Comparison of ENCODE assay signal across 2 cellular contexts in the genomic region with DNA sequence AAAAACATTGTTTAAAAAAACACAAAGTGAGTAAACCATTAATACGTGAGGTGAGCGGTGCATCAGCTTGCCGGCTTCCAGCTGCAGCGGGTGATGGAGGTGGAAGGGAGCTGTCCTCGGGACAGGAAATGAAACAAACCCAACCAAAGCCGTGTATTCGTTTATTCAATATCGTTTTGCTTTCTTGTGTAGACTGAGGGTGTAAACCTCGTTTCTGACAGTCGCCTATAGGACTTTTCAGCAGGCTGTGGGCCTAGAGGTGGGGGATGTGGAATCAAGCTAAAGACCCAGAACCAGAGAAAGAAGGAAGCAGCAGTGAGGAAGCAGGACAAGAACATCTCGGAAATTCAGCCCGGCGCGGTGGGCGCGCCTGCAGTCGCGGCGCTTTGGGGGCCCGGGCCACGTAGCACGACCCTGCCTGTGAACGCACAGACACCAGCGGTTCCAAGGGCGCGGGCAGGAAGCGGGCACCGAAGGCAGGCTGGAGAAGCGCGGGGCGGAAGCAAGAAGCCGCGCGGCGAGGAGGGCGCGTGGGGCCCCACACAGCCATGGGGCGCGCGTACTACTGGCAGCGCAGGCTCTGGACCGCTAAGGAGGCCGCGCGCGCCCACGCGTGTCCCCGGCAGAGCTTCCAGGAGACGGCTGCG.
A peak's percentile ranks its signal among the peaks of the same experiment; 100 is the strongest.
TF ChIP-seq lines count a peak whose summit lies in the region.

No MANE protein-coding gene starts in this region.

TF ChIP-seq in K562, 482 proteins besides CTCF, POLR2A, EP300 and RAD21 (continues in another document):
- TF ChIP-seq, protein P1, sequence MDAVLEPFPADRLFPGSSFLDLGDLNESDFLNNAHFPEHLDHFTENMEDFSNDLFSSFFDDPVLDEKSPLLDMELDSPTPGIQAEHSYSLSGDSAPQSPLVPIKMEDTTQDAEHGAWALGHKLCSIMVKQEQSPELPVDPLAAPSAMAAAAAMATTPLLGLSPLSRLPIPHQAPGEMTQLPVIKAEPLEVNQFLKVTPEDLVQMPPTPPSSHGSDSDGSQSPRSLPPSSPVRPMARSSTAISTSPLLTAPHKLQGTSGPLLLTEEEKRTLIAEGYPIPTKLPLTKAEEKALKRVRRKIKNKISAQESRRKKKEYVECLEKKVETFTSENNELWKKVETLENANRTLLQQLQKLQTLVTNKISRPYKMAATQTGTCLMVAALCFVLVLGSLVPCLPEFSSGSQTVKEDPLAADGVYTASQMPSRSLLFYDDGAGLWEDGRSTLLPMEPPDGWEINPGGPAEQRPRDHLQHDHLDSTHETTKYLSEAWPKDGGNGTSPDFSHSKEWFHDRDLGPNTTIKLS (IDR thresholded peaks at IDR 0.05; ENCODE audit: borderline replicate concordance, low read depth), result no peak
- TF ChIP-seq NR2F6 (CRISPR knock-in tag; IDR thresholded peaks at IDR 0.05) (no peak), E2F3 (CRISPR knock-in tag; IDR thresholded peaks at IDR 0.05) (0 out of 2 replicates have a peak, but pooled peaks have one; percentile 41), PHF20 (IDR thresholded peaks at IDR 0.05; ENCODE audit: partially characterized antibody) (no peak), RFX1 (IDR thresholded peaks at IDR 0.05) (no peak), DMBX1 (CRISPR knock-in tag; IDR thresholded peaks at IDR 0.05; ENCODE audit: borderline replicate concordance) (0 out of 2 replicates have a peak, but pooled peaks have one; percentile 63), JUND (IDR thresholded peaks at IDR 0.05; ENCODE audit: borderline replicate concordance, low read depth, low read length) (no peak), JUND (tag; IDR thresholded peaks at IDR 0.05; ENCODE audit: borderline replicate concordance, low read depth, low read length) (no peak), ZBTB17 (CRISPR knock-in tag; IDR thresholded peaks at IDR 0.05) (0 out of 2 replicates have a peak, but pooled peaks have one; percentile 35)
- TF ChIP-seq, protein P2, sequence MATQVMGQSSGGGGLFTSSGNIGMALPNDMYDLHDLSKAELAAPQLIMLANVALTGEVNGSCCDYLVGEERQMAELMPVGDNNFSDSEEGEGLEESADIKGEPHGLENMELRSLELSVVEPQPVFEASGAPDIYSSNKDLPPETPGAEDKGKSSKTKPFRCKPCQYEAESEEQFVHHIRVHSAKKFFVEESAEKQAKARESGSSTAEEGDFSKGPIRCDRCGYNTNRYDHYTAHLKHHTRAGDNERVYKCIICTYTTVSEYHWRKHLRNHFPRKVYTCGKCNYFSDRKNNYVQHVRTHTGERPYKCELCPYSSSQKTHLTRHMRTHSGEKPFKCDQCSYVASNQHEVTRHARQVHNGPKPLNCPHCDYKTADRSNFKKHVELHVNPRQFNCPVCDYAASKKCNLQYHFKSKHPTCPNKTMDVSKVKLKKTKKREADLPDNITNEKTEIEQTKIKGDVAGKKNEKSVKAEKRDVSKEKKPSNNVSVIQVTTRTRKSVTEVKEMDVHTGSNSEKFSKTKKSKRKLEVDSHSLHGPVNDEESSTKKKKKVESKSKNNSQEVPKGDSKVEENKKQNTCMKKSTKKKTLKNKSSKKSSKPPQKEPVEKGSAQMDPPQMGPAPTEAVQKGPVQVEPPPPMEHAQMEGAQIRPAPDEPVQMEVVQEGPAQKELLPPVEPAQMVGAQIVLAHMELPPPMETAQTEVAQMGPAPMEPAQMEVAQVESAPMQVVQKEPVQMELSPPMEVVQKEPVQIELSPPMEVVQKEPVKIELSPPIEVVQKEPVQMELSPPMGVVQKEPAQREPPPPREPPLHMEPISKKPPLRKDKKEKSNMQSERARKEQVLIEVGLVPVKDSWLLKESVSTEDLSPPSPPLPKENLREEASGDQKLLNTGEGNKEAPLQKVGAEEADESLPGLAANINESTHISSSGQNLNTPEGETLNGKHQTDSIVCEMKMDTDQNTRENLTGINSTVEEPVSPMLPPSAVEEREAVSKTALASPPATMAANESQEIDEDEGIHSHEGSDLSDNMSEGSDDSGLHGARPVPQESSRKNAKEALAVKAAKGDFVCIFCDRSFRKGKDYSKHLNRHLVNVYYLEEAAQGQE (CRISPR knock-in tag; IDR thresholded peaks at IDR 0.05; ENCODE audit: low read depth), result 0 out of 2 replicates have a peak, but pooled peaks have one; percentile 22
- TF ChIP-seq, protein P3, sequence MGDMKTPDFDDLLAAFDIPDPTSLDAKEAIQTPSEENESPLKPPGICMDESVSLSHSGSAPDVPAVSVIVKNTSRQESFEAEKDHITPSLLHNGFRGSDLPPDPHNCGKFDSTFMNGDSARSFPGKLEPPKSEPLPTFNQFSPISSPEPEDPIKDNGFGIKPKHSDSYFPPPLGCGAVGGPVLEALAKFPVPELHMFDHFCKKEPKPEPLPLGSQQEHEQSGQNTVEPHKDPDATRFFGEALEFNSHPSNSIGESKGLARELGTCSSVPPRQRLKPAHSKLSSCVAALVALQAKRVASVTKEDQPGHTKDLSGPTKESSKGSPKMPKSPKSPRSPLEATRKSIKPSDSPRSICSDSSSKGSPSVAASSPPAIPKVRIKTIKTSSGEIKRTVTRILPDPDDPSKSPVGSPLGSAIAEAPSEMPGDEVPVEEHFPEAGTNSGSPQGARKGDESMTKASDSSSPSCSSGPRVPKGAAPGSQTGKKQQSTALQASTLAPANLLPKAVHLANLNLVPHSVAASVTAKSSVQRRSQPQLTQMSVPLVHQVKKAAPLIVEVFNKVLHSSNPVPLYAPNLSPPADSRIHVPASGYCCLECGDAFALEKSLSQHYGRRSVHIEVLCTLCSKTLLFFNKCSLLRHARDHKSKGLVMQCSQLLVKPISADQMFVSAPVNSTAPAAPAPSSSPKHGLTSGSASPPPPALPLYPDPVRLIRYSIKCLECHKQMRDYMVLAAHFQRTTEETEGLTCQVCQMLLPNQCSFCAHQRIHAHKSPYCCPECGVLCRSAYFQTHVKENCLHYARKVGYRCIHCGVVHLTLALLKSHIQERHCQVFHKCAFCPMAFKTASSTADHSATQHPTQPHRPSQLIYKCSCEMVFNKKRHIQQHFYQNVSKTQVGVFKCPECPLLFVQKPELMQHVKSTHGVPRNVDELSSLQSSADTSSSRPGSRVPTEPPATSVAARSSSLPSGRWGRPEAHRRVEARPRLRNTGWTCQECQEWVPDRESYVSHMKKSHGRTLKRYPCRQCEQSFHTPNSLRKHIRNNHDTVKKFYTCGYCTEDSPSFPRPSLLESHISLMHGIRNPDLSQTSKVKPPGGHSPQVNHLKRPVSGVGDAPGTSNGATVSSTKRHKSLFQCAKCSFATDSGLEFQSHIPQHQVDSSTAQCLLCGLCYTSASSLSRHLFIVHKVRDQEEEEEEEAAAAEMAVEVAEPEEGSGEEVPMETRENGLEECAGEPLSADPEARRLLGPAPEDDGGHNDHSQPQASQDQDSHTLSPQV (IDR thresholded peaks at IDR 0.05), result 0 out of 2 replicates have a peak, but pooled peaks have one; percentile 90
- TF ChIP-seq, protein P4, sequence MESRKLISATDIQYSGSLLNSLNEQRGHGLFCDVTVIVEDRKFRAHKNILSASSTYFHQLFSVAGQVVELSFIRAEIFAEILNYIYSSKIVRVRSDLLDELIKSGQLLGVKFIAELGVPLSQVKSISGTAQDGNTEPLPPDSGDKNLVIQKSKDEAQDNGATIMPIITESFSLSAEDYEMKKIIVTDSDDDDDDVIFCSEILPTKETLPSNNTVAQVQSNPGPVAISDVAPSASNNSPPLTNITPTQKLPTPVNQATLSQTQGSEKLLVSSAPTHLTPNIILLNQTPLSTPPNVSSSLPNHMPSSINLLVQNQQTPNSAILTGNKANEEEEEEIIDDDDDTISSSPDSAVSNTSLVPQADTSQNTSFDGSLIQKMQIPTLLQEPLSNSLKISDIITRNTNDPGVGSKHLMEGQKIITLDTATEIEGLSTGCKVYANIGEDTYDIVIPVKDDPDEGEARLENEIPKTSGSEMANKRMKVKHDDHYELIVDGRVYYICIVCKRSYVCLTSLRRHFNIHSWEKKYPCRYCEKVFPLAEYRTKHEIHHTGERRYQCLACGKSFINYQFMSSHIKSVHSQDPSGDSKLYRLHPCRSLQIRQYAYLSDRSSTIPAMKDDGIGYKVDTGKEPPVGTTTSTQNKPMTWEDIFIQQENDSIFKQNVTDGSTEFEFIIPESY (CRISPR knock-in tag; IDR thresholded peaks at IDR 0.05), result peak; percentile 100

TF ChIP-seq in liver, 16 proteins besides CTCF, POLR2A, EP300 and RAD21 (continued from another document):
- TF ChIP-seq, protein P2 (IDR thresholded peaks at IDR 0.05), result no peak
- TF ChIP-seq TAF1 (conservative IDR thresholded peaks at IDR 0.05), result no peak
- no peak for TF ChIP-seq JUND (IDR thresholded peaks at IDR 0.05)
- no peak for TF ChIP-seq SP1 (IDR thresholded peaks at IDR 0.05)
- TF ChIP-seq FOXA1 (IDR thresholded peaks at IDR 0.05), result no peak
- TF ChIP-seq, protein P4 (IDR thresholded peaks at IDR 0.05), result no peak
- no peak for TF ChIP-seq RXRA (IDR thresholded peaks at IDR 0.05)
- no peak for TF ChIP-seq FOXA2 (IDR thresholded peaks at IDR 0.05)
- TF ChIP-seq, protein P5, sequence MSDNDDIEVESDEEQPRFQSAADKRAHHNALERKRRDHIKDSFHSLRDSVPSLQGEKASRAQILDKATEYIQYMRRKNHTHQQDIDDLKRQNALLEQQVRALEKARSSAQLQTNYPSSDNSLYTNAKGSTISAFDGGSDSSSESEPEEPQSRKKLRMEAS (IDR thresholded peaks at IDR 0.05), result no peak
